15 cellular contexts compared by ENCODE assay signal in the genomic region with DNA sequence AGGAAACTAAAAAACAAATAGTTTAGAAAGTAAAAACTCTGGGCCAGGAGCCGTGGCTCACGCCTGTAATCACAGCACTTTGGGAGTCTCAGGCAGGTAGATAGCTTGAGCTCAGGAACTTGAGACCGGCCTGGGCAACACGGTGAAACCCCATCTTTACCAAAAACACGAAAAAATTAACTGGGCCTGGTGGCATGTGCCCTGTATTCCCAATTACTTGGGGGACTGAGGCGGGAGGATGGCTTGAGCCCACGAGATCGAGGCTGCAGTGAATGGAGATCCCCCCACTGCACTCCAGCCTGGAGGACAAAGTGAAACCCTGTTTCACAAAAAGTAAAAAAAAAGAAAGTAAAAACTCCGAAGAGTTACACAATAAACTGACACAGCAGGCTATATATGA. TPM values are rescaled to one million over a fixed set of nuclear protein-coding genes. Genes with fewer than 3 reads are reported as not detected.
DNase-seq lines count a peak whose midpoint lies in the region; ATAC-seq and TF ChIP-seq lines count a peak whose summit lies in the region.
"Had no signal": no experiment of that assay in that cellular context is flagged by ENCODE, and none has a peak within 500 bp of the region (broad histone marks: within the 10 kb centered on the region; RNA-seq: fewer than 3 reads in every experiment).

No MANE protein-coding gene starts in this region.

- TF ChIP-seq CTCF in Calu3 (IDR thresholded peaks at IDR 0.05; ENCODE audit: unreplicated experiment) (no peak), activated B cell treated with CpG ODN at 0.5 μM for 24 hours (IDR thresholded peaks at IDR 0.05) (no peak), gastroesophageal sphincter (IDR thresholded peaks at IDR 0.05) (no peak)

- DNase-seq in Calu3 (no peak), activated B cell treated with CpG ODN at 0.5 μM for 24 hours (no peak)
- no peak for DNase-seq in activated CD4-positive, alpha-beta T cell treated with anti-CD3 and anti-CD28 coated beads, Interleukin-2, amount 10 ng/mL, durations not matched to agents 24 days and 14 days
- DNase-seq: activated CD4-positive, alpha-beta T cell treated with anti-CD3 and anti-CD28 coated beads, Interleukin-2, amount 50 U/mL, for 1 hour; activated effector memory CD4-positive, alpha-beta T cell treated with anti-CD3 and anti-CD28 coated beads, Interleukin-2, amount 50 U/mL, for 16 hours; DND-41; H7; heart right ventricle; SW 1271 had no signal

- no peak for TF ChIP-seq EP300 in gastroesophageal sphincter (IDR thresholded peaks at IDR 0.05)

- H3K4me3 Mint-ChIP-seq in Calu3 (ENCODE audit: low read depth, unreplicated experiment), result no peak overlapping the region
- peak overlapping the region; percentile 64 for H3K4me3 Mint-ChIP-seq in activated B cell treated with CpG ODN at 0.5 μM for 24 hours
- H3K4me3 Mint-ChIP-seq in activated CD4-positive, alpha-beta T cell treated with anti-CD3 and anti-CD28 coated beads, Interleukin-2, amount 10 ng/mL, durations not matched to agents 24 days and 14 days, result no peak overlapping the region

- peaks cover 0 to 39% (median 0%) of the 10 kb centered on the region in 3 donors for H3K4me1 ChIP-seq in gastroesophageal sphincter

- H3K27ac ChIP-seq in gastroesophageal sphincter, result no peak overlapping the region

- H3K9me3 Mint-ChIP-seq in Calu3 (ENCODE audit: low read depth, unreplicated experiment) (no peaks in the 10 kb centered on the region), activated B cell treated with CpG ODN at 0.5 μM for 24 hours (no peaks in the 10 kb centered on the region)
- H3K9me3 Mint-ChIP-seq in activated CD4-positive, alpha-beta T cell treated with anti-CD3 and anti-CD28 coated beads, Interleukin-2, amount 10 ng/mL, durations not matched to agents 24 days and 14 days, result no peaks in the 10 kb centered on the region

- BruUV-seq in Calu3 (replicated peaks; lab: Mats Ljungman, UMichigan), result no TSS peak

- POLR2A ChIA-PET in activated B cell treated with CpG ODN at 0.5 μM for 24 hours (lab: Charles Lee), result interaction anchor here (1.2 kb wide), 1 partner anchor 11 kb away, joined by 5 read pairs; a partner anchor contains a TSS

- CTCF ChIA-PET in Calu3 (lab: Charles Lee), result interaction anchor here (0.6 kb wide), 1 partner anchor 1551 kb away, joined by 5 read pairs; no protein-coding TSS in a partner anchor
- CTCF ChIA-PET in activated B cell treated with CpG ODN at 0.5 μM for 24 hours (lab: Charles Lee), result interaction anchor here (1.0 kb wide), 1 partner anchor 10 kb away, joined by 3 read pairs; no protein-coding TSS in a partner anchor

- no peaks in the 10 kb centered on the region for H3K27me3 ChIP-seq in gastroesophageal sphincter
- H3K27me3 ChIP-seq: heart right ventricle had no signal

- H3K4me3 ChIP-seq in gastroesophageal sphincter, result no peak overlapping the region
- H3K4me3 ChIP-seq: heart right ventricle had no signal

- WGBS in gastroesophageal sphincter (ENCODE audit: low coverage in 1 of 2), 2 donors, result 80 to 83% methylated on average over 5 to 9 of the region's 9 CpGs

- H3K36me3 Mint-ChIP-seq in Calu3 (ENCODE audit: insufficient read depth, unreplicated experiment) (peaks cover 12% of the 10 kb centered on the region), activated B cell treated with CpG ODN at 0.5 μM for 24 hours (ENCODE audit: low read depth) (peaks cover 21% of the 10 kb centered on the region)
- peaks cover 23% of the 10 kb centered on the region for H3K36me3 Mint-ChIP-seq in activated CD4-positive, alpha-beta T cell treated with anti-CD3 and anti-CD28 coated beads, Interleukin-2, amount 10 ng/mL, durations not matched to agents 24 days and 14 days (ENCODE audit: low read depth)

- no peaks in the 10 kb centered on the region for H3K9me3 ChIP-seq in gastroesophageal sphincter
- H3K9me3 ChIP-seq: heart right ventricle had no signal

- ATAC-seq in GM19395 (IDR thresholded peaks at IDR 0.05; ENCODE audit: unreplicated experiment) (peak; percentile 67), HG03442 (IDR thresholded peaks at IDR 0.05; ENCODE audit: unreplicated experiment) (peak; percentile 62), activated B cell treated with CpG ODN at 0.5 μM for 24 hours (ENCODE audit: low read depth) (no peak), gastroesophageal sphincter (no peak), GM18505 (IDR thresholded peaks at IDR 0.05; ENCODE audit: unreplicated experiment) (no peak), GM21576 (IDR thresholded peaks at IDR 0.05; ENCODE audit: unreplicated experiment) (no peak)
- ATAC-seq: heart right ventricle, left lobe of liver had no signal

- peak overlapping the region; percentile 16 for H3K27ac Mint-ChIP-seq in Calu3 (ENCODE audit: unreplicated experiment)
- H3K27ac Mint-ChIP-seq in activated B cell treated with CpG ODN at 0.5 μM for 24 hours, result peak overlapping the region; percentile 69
- H3K27ac Mint-ChIP-seq in activated CD4-positive, alpha-beta T cell treated with anti-CD3 and anti-CD28 coated beads, Interleukin-2, amount 10 ng/mL, durations not matched to agents 24 days and 14 days, result no peak overlapping the region

- no peaks in the 10 kb centered on the region for H3K36me3 ChIP-seq in gastroesophageal sphincter

- TF ChIP-seq POLR2A in gastroesophageal sphincter (IDR thresholded peaks at IDR 0.05) (no peak), GM18505 (IDR thresholded peaks at IDR 0.05; ENCODE audit: borderline replicate concordance, extremely low read depth, insufficient read depth, insufficient read length) (no peak)

- intact Hi-C loops in Calu3 (cut with micrococcal nuclease; ENCODE audit: unreplicated experiment) (no loop called here), activated B cell treated with CpG ODN at 0.5 μM for 24 hours (cut with micrococcal nuclease) (no loop called here)
- intact Hi-C loops in activated CD4-positive, alpha-beta T cell treated with anti-CD3 and anti-CD28 coated beads, Interleukin-2, amount 10 ng/mL, durations not matched to agents 24 days and 14 days (cut with micrococcal nuclease), result no loop called here

- H3K27me3 Mint-ChIP-seq in Calu3 (ENCODE audit: unreplicated experiment) (no peaks in the 10 kb centered on the region), activated B cell treated with CpG ODN at 0.5 μM for 24 hours (no peaks in the 10 kb centered on the region)
- H3K27me3 Mint-ChIP-seq in activated CD4-positive, alpha-beta T cell treated with anti-CD3 and anti-CD28 coated beads, Interleukin-2, amount 10 ng/mL, durations not matched to agents 24 days and 14 days, result no peaks in the 10 kb centered on the region

- H3K4me1 Mint-ChIP-seq in Calu3 (ENCODE audit: low read depth, unreplicated experiment) (peaks cover 26% of the 10 kb centered on the region), activated B cell treated with CpG ODN at 0.5 μM for 24 hours (peaks cover 54% of the 10 kb centered on the region)
- peaks cover 8% of the 10 kb centered on the region for H3K4me1 Mint-ChIP-seq in activated CD4-positive, alpha-beta T cell treated with anti-CD3 and anti-CD28 coated beads, Interleukin-2, amount 10 ng/mL, durations not matched to agents 24 days and 14 days

RNA-seq across cellular contexts. Expression of a gene that starts 10.7 kb away (rescaled TPM):
- 86.7 and 133 TPM in 2 replicates for total RNA-seq in Calu3 (2022)
- 74.3 and 91.9 TPM in 2 replicates for total RNA-seq in activated B cell treated with CpG ODN at 0.5 μM for 24 hours
- 10 to 100 TPM; 33.1 to 53.5 (median 41.6) TPM for total RNA-seq in gastroesophageal sphincter
- total RNA-seq in activated CD4-positive, alpha-beta T cell treated with anti-CD3 and anti-CD28 coated beads, Interleukin-2, amount 10 ng/mL, durations not matched to agents 24 days and 14 days, result 47.2 and 53.4 TPM in 2 replicates

RNA-seq across cellular contexts. Expression of a gene that starts 11.4 kb away (rescaled TPM):
- total RNA-seq in Calu3 (2022) (52.0 and 67.3 TPM in 2 replicates), activated B cell treated with CpG ODN at 0.5 μM for 24 hours (33.4 and 41.2 TPM in 2 replicates), gastroesophageal sphincter (10 to 100 TPM; 30.2 to 46.4 (median 36.7) TPM)
- 16.5 and 23.6 TPM in 2 replicates for total RNA-seq in activated CD4-positive, alpha-beta T cell treated with anti-CD3 and anti-CD28 coated beads, Interleukin-2, amount 10 ng/mL, durations not matched to agents 24 days and 14 days

Comparison
In these comparisons a context has a peak if more than half of its experiments do, and no peak if none do; other contexts are left out.
1. ATAC-seq: peak in GM19395 (single experiment) and HG03442 (single experiment); none in activated B cell treated with CpG ODN at 0.5 μM for 24 hours (single experiment), gastroesophageal sphincter (single experiment), GM18505 (single experiment) and GM21576 (single experiment).